In the genomic region with DNA sequence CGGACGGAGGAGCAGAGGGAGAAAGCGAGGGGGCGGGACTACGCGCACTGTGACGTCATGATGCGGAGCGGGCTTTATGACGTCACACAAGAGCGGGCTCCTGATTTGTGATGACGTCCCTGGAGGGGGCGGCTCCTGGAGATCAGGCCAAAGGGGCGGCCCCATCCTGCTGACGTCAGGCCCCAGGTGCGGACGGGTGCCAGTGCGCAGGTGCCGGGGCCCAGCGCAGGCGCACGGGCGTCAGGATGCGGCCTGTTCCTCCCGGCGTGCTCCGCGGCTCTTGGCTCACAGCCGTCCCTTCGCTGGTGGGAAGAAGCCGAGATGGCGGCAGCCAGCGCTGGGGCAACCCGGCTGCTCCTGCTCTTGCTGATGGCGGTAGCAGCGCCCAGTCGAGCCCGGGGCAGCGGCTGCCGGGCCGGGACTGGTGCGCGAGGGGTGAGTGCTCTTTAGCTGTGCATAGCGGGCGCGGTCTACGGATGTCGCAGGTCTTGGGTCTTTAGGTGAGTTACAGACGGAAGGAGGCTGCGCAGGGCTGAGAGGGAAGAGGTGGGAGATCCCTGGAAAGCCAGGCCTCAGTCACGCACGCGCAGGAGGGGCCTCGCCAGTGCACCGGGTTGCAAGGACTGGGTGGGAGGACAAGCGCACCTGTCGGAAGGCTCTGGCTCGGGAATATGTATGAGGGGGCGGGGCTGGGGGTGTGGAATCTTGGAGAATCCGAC, we compare ENCODE assay signal across 8 cellular contexts. TPM values are rescaled to one million over a fixed set of nuclear protein-coding genes. Genes with fewer than 3 reads are reported as not detected.
DNase-seq lines count a peak whose midpoint lies in the region; TF ChIP-seq lines count a peak whose summit lies in the region.

Gene EMC10 (plus strand): TSS at position 284 of the 719 bp plus-strand sequence. CDS start 38 bp downstream, at position 322.
Gene GARIN5A (minus strand): TSS at position 625 of the 719 bp plus-strand sequence. CDS start 460 bp downstream, at position 165.

- peak within 1 kb of the TSS; percentile 78 for H3K4me2 ChIP-seq in trophoblast cell (ENCODE audit: low read length)

- in situ Hi-C loops in G401 (cut with HindIII; ENCODE audit: low sequenced_read_pairs): no loop called here

- peak within 1 kb of the TSS; percentile 96 for H4K12ac ChIP-seq in trophoblast cell (ENCODE audit: low read depth, low read length)

- TF ChIP-seq CTCF in tibial nerve (IDR thresholded peaks at IDR 0.05): no peak

- peak within 1 kb of the TSS; percentile 89 for H3K9ac ChIP-seq in trophoblast cell (ENCODE audit: low read length)

- peak within 1 kb of the TSS; percentile 83 for H3K4me3 ChIP-seq in trophoblast cell (ENCODE audit: low read depth, low read length)
- peak within 1 kb of the TSS; percentile 77 to 91 (median 87) for H3K4me3 ChIP-seq in tibial nerve

- H3K18ac ChIP-seq in trophoblast cell (ENCODE audit: low read length): peak within 1 kb of the TSS; percentile 88

- H2AK5ac ChIP-seq in trophoblast cell (ENCODE audit: low read length): peak within 1 kb of the TSS; percentile 58

- peaks cover 4% of the 10 kb centered on the region for H3K9me3 ChIP-seq in trophoblast cell (ENCODE audit: insufficient read depth, low read depth, low read length)
- H3K9me3 ChIP-seq in tibial nerve: no peaks in the 10 kb centered on the region

- peak within 1 kb of the TSS; percentile 65 for H2BK5ac ChIP-seq in trophoblast cell (ENCODE audit: low read depth, low read length, poor library complexity)

- no peak within 1 kb of the TSS for H3K23ac ChIP-seq in trophoblast cell (ENCODE audit: low read length)

- no CpG with 5 or more reads among the region's 60 CpGs for WGBS in trophoblast cell (ENCODE audit: extremely low coverage, insufficient coverage, insufficient read length)
- 3% methylated on average over 34 to 45 of the region's 60 CpGs for WGBS in tibial nerve, 2 donors

- H3K36me3 ChIP-seq in trophoblast cell (ENCODE audit: control insufficient read depth in 1 of 2, insufficient read depth in 2 of 2, low read length in 2 of 2) (peaks cover 32 to 33% of the 10 kb centered on the region in 2 experiments), tibial nerve (peaks cover 0 to 33% (median 12%) of the 10 kb centered on the region in 3 donors)

- H2BK12ac ChIP-seq in trophoblast cell (ENCODE audit: low read length): no peak within 1 kb of the TSS

- H2BK120ac ChIP-seq in trophoblast cell (ENCODE audit: insufficient read depth, low read length, poor library complexity): peak within 1 kb of the TSS; percentile 69

- H3K4ac ChIP-seq in trophoblast cell (ENCODE audit: low read depth, low read length): peak within 1 kb of the TSS; percentile 73

- peak within 1 kb of the TSS; percentile 91 for H2AFZ ChIP-seq in trophoblast cell (ENCODE audit: insufficient read depth, low read length, poor library complexity)

- H3K79me1 ChIP-seq in trophoblast cell (ENCODE audit: low read length): peaks cover 3% of the 10 kb centered on the region

- peaks cover 5% of the 10 kb centered on the region for H3K79me2 ChIP-seq in trophoblast cell (ENCODE audit: control insufficient read depth, insufficient read depth, low read length, poor library complexity)

- peak within 1 kb of the TSS; percentile 93 for H4K91ac ChIP-seq in trophoblast cell (ENCODE audit: low read depth, low read length)

- H4K8ac ChIP-seq in trophoblast cell (ENCODE audit: low read depth, low read length): peak within 1 kb of the TSS; percentile 98

- peaks cover 3 to 13% of the 10 kb centered on the region in 2 experiments for H3K4me1 ChIP-seq in trophoblast cell (ENCODE audit: control insufficient read depth in 1 of 2, insufficient read depth in 2 of 2, low read length in 2 of 2)
- H3K4me1 ChIP-seq in tibial nerve: peaks cover 0 to 24% (median 14%) of the 10 kb centered on the region in 4 donors

- intact Hi-C loops in cardiac septum (cut with DNase I): loop anchor here (2.0 to 5.0 kb wide), 2 partner anchors 34 to 99 kb away; partner anchors contain the start of genes JOSD2 and NR1H2

- DNase-seq in G401 (ENCODE audit: low spot score) (peak; percentile 90), HCEC 1CT (peak; percentile 56), MV-4-11 (lab: John Stamatoyannopoulos, UW) (peak; percentile 90), SKM-1 (lab: John Stamatoyannopoulos, UW; ENCODE audit: unreplicated experiment) (peak; percentile 31), cardiac septum (ENCODE audit: low spot score) (peak; percentile 91), trophoblast cell (peak; percentile 96 to 98), tibial nerve (ENCODE audit: low spot score in 2 of 2) (peak; percentile 72 to 75)
- DNase-seq in activated naive CD8-positive, alpha-beta T cell treated with anti-CD3 and anti-CD28 coated beads, Interleukin-2, amount 50 U/mL, for 16 hours (ENCODE audit: low read depth, low spot score): peak; percentile 84

- TF ChIP-seq EP300 in tibial nerve (IDR thresholded peaks at IDR 0.05): peak; percentile 86 to 93

- peak in 1 of 2 donors; percentile 49 for TF ChIP-seq POLR2A in tibial nerve (IDR thresholded peaks at IDR 0.05)

- H3K14ac ChIP-seq in trophoblast cell (ENCODE audit: low read length): peak within 1 kb of the TSS; percentile 97

- H3K27me3 ChIP-seq in trophoblast cell (ENCODE audit: insufficient read depth, low read length) (no peaks in the 10 kb centered on the region), tibial nerve (no peaks in the 10 kb centered on the region)

- H3K27ac ChIP-seq in trophoblast cell (ENCODE audit: low read depth, low read length) (peak within 1 kb of the TSS; percentile 82), tibial nerve (peak within 1 kb of the TSS in 3 of 4 donors; percentile 65 to 85 (median 83))

RNA-seq across cellular contexts. Expression of gene EMC10, which starts in this region (rescaled TPM):
- total RNA-seq in G401 (2014; rRNA removed; shearing (Covaris generic)): 104 and 113 TPM in 2 replicates
- 106 TPM for total RNA-seq in cardiac septum
- 73.1 and 73.6 TPM in 2 replicates for polyA plus RNA-seq in trophoblast cell (2013)
- 10 to 100 TPM; 48.5 to 79.4 (median 59.7) TPM for total RNA-seq in tibial nerve

RNA-seq across cellular contexts. Expression of gene GARIN5A, which starts in this region (rescaled TPM):
- total RNA-seq in G401 (2014; rRNA removed; shearing (Covaris generic)): 0.10 and 1.5 TPM in 2 replicates
- total RNA-seq in cardiac septum (1.1 TPM), tibial nerve (not detected)
- 4.8 and 5.4 TPM in 2 replicates for polyA plus RNA-seq in trophoblast cell (2013)

Comparison
In these comparisons a context has a peak if more than half of its experiments do, and no peak if none do; other contexts are left out.
1. Peak in every context shown above with its lines: DNase-seq, H3K4me3 ChIP-seq and H3K27ac ChIP-seq.
2. DNase-seq: peak in every context shown above with its lines; median percentile 97 in trophoblast cell; 91 in cardiac septum; 90 in G401; 90 in MV-4-11; 84 in activated naive CD8-positive, alpha-beta T cell treated with anti-CD3 and anti-CD28 coated beads, Interleukin-2, amount 50 U/mL, for 16 hours; 74 in tibial nerve; 56 in HCEC 1CT; 31 in SKM-1.